8 cellular contexts compared by ENCODE assay signal in genomic region chr12:2640709-2641108, GRCh38.
DNase-seq lines count a peak whose midpoint lies in the region; ATAC-seq, FAIRE-seq and TF ChIP-seq lines count a peak whose summit lies in the region.

No MANE protein-coding gene starts in this region.

- H3K36me3 Mint-ChIP-seq in activated T-cell treated with anti-CD3 and anti-CD28 coated beads, Interleukin-2, amount 50 U/mL, for 4 hours (ENCODE audit: insufficient read depth): no peaks in the 10 kb centered on the region
- H3K36me3 Mint-ChIP-seq in activated naive CD4-positive, alpha-beta T cell treated with anti-CD3 and anti-CD28 coated beads for 36 hours (ENCODE audit: low read depth): no peaks in the 10 kb centered on the region

- no peak for TF ChIP-seq RAD21 in K562 (CRISPR knock-in tag; conservative IDR thresholded peaks at IDR 0.05 in 1 of 2, IDR thresholded peaks at IDR 0.05 in 1 of 2)

- no peaks in the 10 kb centered on the region for H3K36me3 ChIP-seq in K562 (ENCODE audit: control insufficient read depth, insufficient read depth, low read length)
- H3K36me3 ChIP-seq in kidney epithelial cell (ENCODE audit: control insufficient read depth, insufficient read depth, low read length): no peaks in the 10 kb centered on the region

- H3K27me3 Mint-ChIP-seq in activated T-cell treated with anti-CD3 and anti-CD28 coated beads, Interleukin-2, amount 50 U/mL, for 4 hours (ENCODE audit: low read depth): peaks cover 25% of the 10 kb centered on the region
- peaks cover 13% of the 10 kb centered on the region for H3K27me3 Mint-ChIP-seq in activated naive CD4-positive, alpha-beta T cell treated with anti-CD3 and anti-CD28 coated beads for 36 hours (ENCODE audit: low read depth)

- H4K20me1 ChIP-seq in K562 (replicated peaks; ENCODE audit: control insufficient read depth, insufficient read depth, low read length): no peaks in the 10 kb centered on the region

- POLR2A ChIA-PET in K562 (lab: Yijun Ruan, JAX): interaction anchor here (0.8 to 1.4 kb wide), 2 partner anchors 9 to 28 kb away, joined by 3 to 4 read pairs; no protein-coding TSS in a partner anchor

- TF ChIP-seq POLR2A in K562 (conservative IDR thresholded peaks at IDR 0.05): no peak

- FAIRE-seq in K562 (lab: Jason Lieb, UNC): peak; percentile 23

- CTCF ChIA-PET in K562 (lab: Yijun Ruan, JAX; ENCODE audit: low intra/inter-chr PET ratio): no interaction called here
- CTCF ChIA-PET in activated naive CD4-positive, alpha-beta T cell treated with anti-CD3 and anti-CD28 coated beads for 36 hours (lab: Charles Lee): no interaction called here

- in situ Hi-C loops in K562 (cut with MboI): no loop called here

- H3K27ac Mint-ChIP-seq in activated naive CD4-positive, alpha-beta T cell treated with anti-CD3 and anti-CD28 coated beads for 36 hours: no peak overlapping the region

- H3K27me3 ChIP-seq in K562 (ENCODE audit: control insufficient read depth in 2 of 2, insufficient read depth in 2 of 2, low read length in 2 of 2) (peaks cover 0 to 44% of the 10 kb centered on the region in 2 experiments; a peak in 4 of 5 replicates), kidney epithelial cell (ENCODE audit: control insufficient read depth, insufficient read depth, low read length) (no peaks in the 10 kb centered on the region)

- ATAC-seq in activated T-cell treated with anti-CD3 and anti-CD28 coated beads, Interleukin-2, amount 50 U/mL, for 4 hours: peak; percentile 34 to 77
- ATAC-seq in K562 (no peak), GM21360 (IDR thresholded peaks at IDR 0.05; ENCODE audit: unreplicated experiment) (no peak)

- no peaks in the 10 kb centered on the region for H3K9me3 Mint-ChIP-seq in activated T-cell treated with anti-CD3 and anti-CD28 coated beads, Interleukin-2, amount 50 U/mL, for 4 hours
- H3K9me3 Mint-ChIP-seq in activated naive CD4-positive, alpha-beta T cell treated with anti-CD3 and anti-CD28 coated beads for 36 hours: no peaks in the 10 kb centered on the region

- intact Hi-C loops in K562 (cut with micrococcal nuclease): no loop called here
- intact Hi-C loops in activated naive CD4-positive, alpha-beta T cell treated with anti-CD3 and anti-CD28 coated beads for 36 hours (cut with micrococcal nuclease): no loop called here

- H3K27ac ChIP-seq in K562 (ENCODE audit: extremely low read depth, low read depth, low read length): no peak overlapping the region
- H3K27ac ChIP-seq in temporal lobe (ENCODE audit: low read depth, low read length): peak overlapping the region; percentile 79

- no peak overlapping the region for H3K9ac ChIP-seq in K562 (ENCODE audit: insufficient read depth in 1 of 2, low read depth in 2 of 2, low read length in 2 of 2)

- H3K9me1 ChIP-seq in K562 (ENCODE audit: control insufficient read depth, insufficient read depth, low read length): peaks cover 3% of the 10 kb centered on the region

- H3K79me2 ChIP-seq in K562 (ENCODE audit: control insufficient read depth, insufficient read depth, low read length): no peaks in the 10 kb centered on the region

- H3K4me3 ChIP-seq in K562 (no peak overlapping the region), kidney epithelial cell (ENCODE audit: low read depth, low read length) (no peak overlapping the region)

- H3K4me1 Mint-ChIP-seq in activated T-cell treated with anti-CD3 and anti-CD28 coated beads, Interleukin-2, amount 50 U/mL, for 4 hours (ENCODE audit: low read depth): peaks cover 19% of the 10 kb centered on the region
- peaks cover 16% of the 10 kb centered on the region for H3K4me1 Mint-ChIP-seq in activated naive CD4-positive, alpha-beta T cell treated with anti-CD3 and anti-CD28 coated beads for 36 hours (ENCODE audit: low read depth)

- H3K4me1 ChIP-seq in K562 (replicated peaks in 1 of 2; ENCODE audit: control insufficient read depth in 2 of 2, insufficient read depth in 2 of 2, low read length in 2 of 2): no peaks in the 10 kb centered on the region; a peak in 1 of 5 replicates

- no peaks in the 10 kb centered on the region for H3K9me3 ChIP-seq in K562 (replicated peaks; ENCODE audit: control insufficient read depth, insufficient read depth, low read depth, low read length)

- BruUV-seq in K562 (replicated peaks; lab: Mats Ljungman, UMichigan): no TSS peak

- H2AFZ ChIP-seq in K562 (ENCODE audit: low read depth, low read length): no peak overlapping the region

- 0% methylated on average over 6 of the region's 6 CpGs for WGBS in K562 (ENCODE audit: insufficient coverage, low coverage, missing lambda C conversion rate)

- DNase-seq in activated T-cell treated with anti-CD3 and anti-CD28 coated beads, Interleukin-2, amount 50 U/mL, for 4 hours: no peak
- DNase-seq in activated T-cell treated with anti-CD3 and anti-CD28 coated beads for 4 hours (no peak), K562 (ENCODE audit: extremely low read depth in 1 of 4, low spot score in 3 of 4) (peak in 2 of 4 experiments; percentile 16 to 41), kidney epithelial cell (ENCODE audit: low read depth) (peak; percentile 92), NCI-H1048 (lab: John Stamatoyannopoulos, UW) (no peak)
- no peak for DNase-seq in activated naive CD4-positive, alpha-beta T cell treated with anti-CD3 and anti-CD28 coated beads for 36 hours

- no peak overlapping the region; the same call in 1 of the 2 replicates for H3K4me2 ChIP-seq in K562 (ENCODE audit: insufficient read depth, low read length)

- no peak for TF ChIP-seq EP300 in K562 (IDR thresholded peaks at IDR 0.05; ENCODE audit: low read length)

- TF ChIP-seq CTCF in K562 (IDR thresholded peaks at IDR 0.05 in 2 of 3, conservative IDR thresholded peaks at IDR 0.05 in 1 of 3; ENCODE audit: insufficient read depth in 2 of 3, low read depth in 1 of 3, low read length in 3 of 3) (no peak), kidney epithelial cell (IDR thresholded peaks at IDR 0.05; ENCODE audit: insufficient read depth, low read length, poor library complexity, severe bottlenecking) (no peak)

- H3K4me3 Mint-ChIP-seq in activated T-cell treated with anti-CD3 and anti-CD28 coated beads, Interleukin-2, amount 50 U/mL, for 4 hours: no peak overlapping the region
- no peak overlapping the region for H3K4me3 Mint-ChIP-seq in activated naive CD4-positive, alpha-beta T cell treated with anti-CD3 and anti-CD28 coated beads for 36 hours

TF ChIP-seq in K562, 482 proteins besides CTCF, POLR2A, EP300 and RAD21:
- peak; percentile 76 for TF ChIP-seq EGR1 (conservative IDR thresholded peaks at IDR 0.05)
- no peak for TF ChIP-seq SMAD2 (IDR thresholded peaks at IDR 0.05; ENCODE audit: low read depth, low read length)
- no peak for TF ChIP-seq ARID3B (CRISPR knock-in tag; IDR thresholded peaks at IDR 0.05; ENCODE audit: borderline replicate concordance)
- peak; percentile 60; the same call in 1 of the 2 replicates for TF ChIP-seq JUND (IDR thresholded peaks at IDR 0.05; ENCODE audit: borderline replicate concordance, low read depth, low read length)
- no peak for TF ChIP-seq JUND (tag; IDR thresholded peaks at IDR 0.05; ENCODE audit: borderline replicate concordance, low read depth, low read length)
- no peak for TF ChIP-seq POLR2H (tag; IDR thresholded peaks at IDR 0.05; ENCODE audit: low read depth)
- TF ChIP-seq FOSL1 (tag; conservative IDR thresholded peaks at IDR 0.05): peak; percentile 89
- peak; percentile 54; the same call in 1 of the 2 replicates for TF ChIP-seq ATF3 (IDR thresholded peaks at IDR 0.05)
- TF ChIP-seq ATF3 (CRISPR knock-in tag; conservative IDR thresholded peaks at IDR 0.05): no peak
- no peak for TF ChIP-seq NRF1 (conservative IDR thresholded peaks at IDR 0.05 in 1 of 2, IDR thresholded peaks at IDR 0.05 in 1 of 2)
- TF ChIP-seq JUN (IDR thresholded peaks at IDR 0.05; ENCODE audit: borderline replicate concordance, low read depth, low read length): peak; percentile 45; the same call in 1 of the 2 replicates
- no peak for TF ChIP-seq JUN (CRISPR knock-in tag; IDR thresholded peaks at IDR 0.05; ENCODE audit: borderline replicate concordance)
- TF ChIP-seq BHLHE40 (IDR thresholded peaks at IDR 0.05; ENCODE audit: low read length): no peak

Comparison
In these comparisons a context has a peak if more than half of its experiments do, and no peak if none do; other contexts are left out.
1. ATAC-seq: peak in activated T-cell treated with anti-CD3 and anti-CD28 coated beads, Interleukin-2, amount 50 U/mL, for 4 hours (2 of 2); none in K562 (single experiment) and GM21360 (single experiment).